In the genomic region with DNA sequence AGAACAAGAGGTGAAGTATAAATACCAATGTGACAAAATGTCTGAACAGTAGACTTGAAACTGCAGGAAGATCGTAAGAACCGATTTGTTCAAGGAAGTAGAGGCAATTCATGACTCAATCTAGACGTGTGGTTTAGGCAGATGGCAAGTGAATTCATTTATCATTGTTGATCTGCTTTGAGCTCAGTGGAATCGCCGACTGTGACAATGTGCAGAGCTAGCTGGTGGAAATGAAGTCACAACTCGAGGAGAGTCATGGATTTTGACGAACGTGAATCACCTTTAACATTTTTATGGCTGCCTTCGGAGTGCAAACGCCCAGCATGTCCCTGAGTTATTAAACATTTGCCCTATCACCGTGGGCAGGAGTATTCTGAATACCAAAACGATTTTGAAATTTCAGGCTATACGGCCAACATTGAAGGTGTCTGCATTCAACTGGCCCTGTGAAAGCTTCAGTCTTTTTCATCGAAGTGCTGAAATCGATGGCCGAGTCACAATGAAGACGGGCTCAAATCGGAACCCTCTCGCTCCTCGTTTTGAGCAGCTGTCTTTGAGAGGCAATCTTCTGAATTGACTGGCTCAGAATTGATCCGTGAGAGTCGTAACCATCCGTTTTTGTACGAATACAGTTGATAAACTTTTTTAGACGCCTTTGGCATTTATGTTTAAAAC, we compare ENCODE assay signal across 1 cellular context.
TF ChIP-seq lines count a peak whose summit lies in the region.

No MANE protein-coding gene starts in this region.

TF ChIP-seq in HepG2, 621 proteins besides CTCF, POLR2A, EP300 and RAD21 (continued from another document):
- TF ChIP-seq, protein P1, sequence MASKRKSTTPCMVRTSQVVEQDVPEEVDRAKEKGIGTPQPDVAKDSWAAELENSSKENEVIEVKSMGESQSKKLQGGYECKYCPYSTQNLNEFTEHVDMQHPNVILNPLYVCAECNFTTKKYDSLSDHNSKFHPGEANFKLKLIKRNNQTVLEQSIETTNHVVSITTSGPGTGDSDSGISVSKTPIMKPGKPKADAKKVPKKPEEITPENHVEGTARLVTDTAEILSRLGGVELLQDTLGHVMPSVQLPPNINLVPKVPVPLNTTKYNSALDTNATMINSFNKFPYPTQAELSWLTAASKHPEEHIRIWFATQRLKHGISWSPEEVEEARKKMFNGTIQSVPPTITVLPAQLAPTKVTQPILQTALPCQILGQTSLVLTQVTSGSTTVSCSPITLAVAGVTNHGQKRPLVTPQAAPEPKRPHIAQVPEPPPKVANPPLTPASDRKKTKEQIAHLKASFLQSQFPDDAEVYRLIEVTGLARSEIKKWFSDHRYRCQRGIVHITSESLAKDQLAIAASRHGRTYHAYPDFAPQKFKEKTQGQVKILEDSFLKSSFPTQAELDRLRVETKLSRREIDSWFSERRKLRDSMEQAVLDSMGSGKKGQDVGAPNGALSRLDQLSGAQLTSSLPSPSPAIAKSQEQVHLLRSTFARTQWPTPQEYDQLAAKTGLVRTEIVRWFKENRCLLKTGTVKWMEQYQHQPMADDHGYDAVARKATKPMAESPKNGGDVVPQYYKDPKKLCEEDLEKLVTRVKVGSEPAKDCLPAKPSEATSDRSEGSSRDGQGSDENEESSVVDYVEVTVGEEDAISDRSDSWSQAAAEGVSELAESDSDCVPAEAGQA (IDR thresholded peaks at IDR 0.05; ENCODE audit: low read depth), result no peak
- TF ChIP-seq, protein P1 (CRISPR knock-in tag; IDR thresholded peaks at IDR 0.05; ENCODE audit: borderline replicate concordance), result no peak
- TF ChIP-seq ZSCAN29 (CRISPR knock-in tag; conservative IDR thresholded peaks at IDR 0.05), result no peak
- no peak for TF ChIP-seq KMT2A (CRISPR knock-in tag; IDR thresholded peaks at IDR 0.05)
- TF ChIP-seq, protein P2, sequence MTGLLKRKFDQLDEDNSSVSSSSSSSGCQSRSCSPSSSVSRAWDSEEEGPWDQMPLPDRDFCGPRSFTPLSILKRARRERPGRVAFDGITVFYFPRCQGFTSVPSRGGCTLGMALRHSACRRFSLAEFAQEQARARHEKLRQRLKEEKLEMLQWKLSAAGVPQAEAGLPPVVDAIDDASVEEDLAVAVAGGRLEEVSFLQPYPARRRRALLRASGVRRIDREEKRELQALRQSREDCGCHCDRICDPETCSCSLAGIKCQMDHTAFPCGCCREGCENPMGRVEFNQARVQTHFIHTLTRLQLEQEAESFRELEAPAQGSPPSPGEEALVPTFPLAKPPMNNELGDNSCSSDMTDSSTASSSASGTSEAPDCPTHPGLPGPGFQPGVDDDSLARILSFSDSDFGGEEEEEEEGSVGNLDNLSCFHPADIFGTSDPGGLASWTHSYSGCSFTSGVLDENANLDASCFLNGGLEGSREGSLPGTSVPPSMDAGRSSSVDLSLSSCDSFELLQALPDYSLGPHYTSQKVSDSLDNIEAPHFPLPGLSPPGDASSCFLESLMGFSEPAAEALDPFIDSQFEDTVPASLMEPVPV (CRISPR knock-in tag; IDR thresholded peaks at IDR 0.05), result no peak
- no peak for TF ChIP-seq RXRB (CRISPR knock-in tag; IDR thresholded peaks at IDR 0.05; ENCODE audit: borderline replicate concordance)
- 0 out of 2 replicates have a peak, but pooled peaks have one; percentile 10 for TF ChIP-seq NAIF1 (CRISPR knock-in tag; IDR thresholded peaks at IDR 0.05; ENCODE audit: borderline replicate concordance)
- no peak for TF ChIP-seq CCDC6 (CRISPR knock-in tag; IDR thresholded peaks at IDR 0.05)
